Comparison of ENCODE assay signal across 1 cellular context in the genomic region with DNA sequence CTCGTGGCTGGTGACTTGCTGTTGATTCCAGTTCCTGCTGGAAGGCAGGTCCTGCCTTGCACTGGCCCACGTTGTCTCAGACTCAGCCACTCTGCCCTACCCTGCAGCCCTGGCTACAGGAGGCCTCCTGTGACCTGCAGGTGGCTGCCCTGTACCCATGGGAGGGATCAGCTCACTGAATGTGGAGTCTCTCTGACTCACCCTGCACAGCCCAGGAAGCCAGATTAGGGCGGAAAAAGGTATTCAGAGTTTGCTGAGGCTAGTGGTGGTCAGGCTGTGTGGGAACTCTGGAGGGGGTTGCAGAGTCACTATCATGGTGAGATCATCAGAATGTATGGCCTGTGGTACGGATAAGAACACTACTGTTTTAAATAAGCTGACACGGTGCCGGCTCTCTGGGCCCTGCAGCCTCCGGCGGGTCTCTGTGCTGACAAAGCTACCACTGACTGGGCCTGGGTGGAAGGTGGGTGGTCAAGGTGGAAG.
TF ChIP-seq lines count a peak whose summit lies in the region.

No MANE protein-coding gene starts in this region.

TF ChIP-seq in IMR-90, 13 proteins besides CTCF, POLR2A, EP300 and RAD21 (continued from another document):
- TF ChIP-seq SMC3 (IDR thresholded peaks at IDR 0.05; ENCODE audit: low read depth, low read length) (peak; percentile 37; the same call in 1 of the 2 replicates), MAFK (IDR thresholded peaks at IDR 0.05; ENCODE audit: low read depth, low read length) (peak; percentile 67), BHLHE40 (IDR thresholded peaks at IDR 0.05; ENCODE audit: low read depth, low read length) (peak; percentile 24; the same call in 1 of the 2 replicates), RCOR1 (IDR thresholded peaks at IDR 0.05; ENCODE audit: insufficient replicate concordance, low read length) (peak; percentile 87), MAZ (IDR thresholded peaks at IDR 0.05; ENCODE audit: borderline replicate concordance, low read depth, low read length) (0 out of 2 replicates have a peak, but pooled peaks have one; percentile 35), FOS (IDR thresholded peaks at IDR 0.05; ENCODE audit: low read depth, low read length) (peak; percentile 79), MXI1 (IDR thresholded peaks at IDR 0.05; ENCODE audit: borderline replicate concordance, low read depth, low read length) (peak; percentile 62; the same call in 1 of the 2 replicates), NFE2L2 (IDR thresholded peaks at IDR 0.05; ENCODE audit: low read depth, low read length) (peak; percentile 83)
- TF ChIP-seq, protein P1, sequence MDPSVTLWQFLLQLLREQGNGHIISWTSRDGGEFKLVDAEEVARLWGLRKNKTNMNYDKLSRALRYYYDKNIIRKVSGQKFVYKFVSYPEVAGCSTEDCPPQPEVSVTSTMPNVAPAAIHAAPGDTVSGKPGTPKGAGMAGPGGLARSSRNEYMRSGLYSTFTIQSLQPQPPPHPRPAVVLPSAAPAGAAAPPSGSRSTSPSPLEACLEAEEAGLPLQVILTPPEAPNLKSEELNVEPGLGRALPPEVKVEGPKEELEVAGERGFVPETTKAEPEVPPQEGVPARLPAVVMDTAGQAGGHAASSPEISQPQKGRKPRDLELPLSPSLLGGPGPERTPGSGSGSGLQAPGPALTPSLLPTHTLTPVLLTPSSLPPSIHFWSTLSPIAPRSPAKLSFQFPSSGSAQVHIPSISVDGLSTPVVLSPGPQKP (IDR thresholded peaks at IDR 0.05; ENCODE audit: borderline replicate concordance, low read depth, low read length) = no peak
- TF ChIP-seq, protein P2, sequence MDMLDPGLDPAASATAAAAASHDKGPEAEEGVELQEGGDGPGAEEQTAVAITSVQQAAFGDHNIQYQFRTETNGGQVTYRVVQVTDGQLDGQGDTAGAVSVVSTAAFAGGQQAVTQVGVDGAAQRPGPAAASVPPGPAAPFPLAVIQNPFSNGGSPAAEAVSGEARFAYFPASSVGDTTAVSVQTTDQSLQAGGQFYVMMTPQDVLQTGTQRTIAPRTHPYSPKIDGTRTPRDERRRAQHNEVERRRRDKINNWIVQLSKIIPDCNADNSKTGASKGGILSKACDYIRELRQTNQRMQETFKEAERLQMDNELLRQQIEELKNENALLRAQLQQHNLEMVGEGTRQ (IDR thresholded peaks at IDR 0.05; ENCODE audit: low read depth, low read length) = no peak
